ENCODE assay signal across 8 cellular contexts in the genomic region with DNA sequence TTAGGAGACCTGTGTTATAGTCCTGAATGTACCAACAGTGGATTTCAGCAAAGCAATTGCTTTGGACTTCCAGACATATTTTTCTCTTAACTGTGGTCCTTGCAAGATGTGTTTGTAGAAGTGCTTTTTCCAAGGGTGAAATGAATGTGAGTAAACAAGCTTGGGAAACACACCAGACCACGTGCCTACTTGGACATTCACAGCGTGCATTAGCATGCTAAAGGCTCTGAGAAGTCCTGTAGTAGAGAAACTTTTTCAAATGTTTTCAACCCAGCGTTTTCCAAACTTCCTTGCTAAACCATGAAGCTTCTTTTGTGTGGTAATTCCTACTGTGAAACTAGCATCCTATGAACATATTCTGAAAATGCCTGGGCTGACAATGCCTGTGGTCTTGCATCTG.
"Had no signal": no experiment of that assay in that cellular context is flagged by ENCODE, and none has a peak within 500 bp of the region (broad histone marks: within the 10 kb centered on the region; RNA-seq: fewer than 3 reads in every experiment).

No MANE protein-coding gene starts in this region.

- DNase-seq: GDM1, GF-D8 had no signal

- FAIRE-seq: G401.6, GM12878, GM12891, GM12892, GM18507, GM19239 had no signal

- ATAC-seq: GM12878 had no signal

- H3K4me3 ChIP-seq: GM12878 had no signal
